16 cellular contexts compared by ENCODE assay signal in genomic region chr17:57595942-57596695, GRCh38.
DNase-seq lines count a peak whose midpoint lies in the region; ATAC-seq lines count a peak whose summit lies in the region.
"Had no signal": no experiment of that assay in that cellular context is flagged by ENCODE, and none has a peak within 500 bp of the region (broad histone marks: within the 10 kb centered on the region; RNA-seq: fewer than 3 reads in every experiment).

No MANE protein-coding gene starts in this region.

- H3K27ac Mint-ChIP-seq in T-helper 1 cell treated with Interleukin-12 subunit alpha and Interleukin-12 subunit beta and Interleukin-4 antibody, amounts not matched to agents 30 μg/mL and 1 μg/mL, for 36 hours: peak overlapping the region; percentile 45

- H3K36me3 ChIP-seq in KOPT-K1 (ENCODE audit: insufficient read depth, low read length) (peaks cover 73% of the 10 kb centered on the region), neuronal stem cell (replicated peaks in 1 of 2; ENCODE audit: control insufficient read depth in 2 of 2, insufficient read depth in 2 of 2, low read length in 2 of 2) (peaks cover 4 to 26% of the 10 kb centered on the region in 2 donors)
- H3K36me3 ChIP-seq: ovary, stomach had no signal

- H3K4me3 Mint-ChIP-seq in T-helper 1 cell treated with Interleukin-12 subunit alpha and Interleukin-12 subunit beta and Interleukin-4 antibody, amounts not matched to agents 30 μg/mL and 1 μg/mL, for 36 hours: no peak overlapping the region

- H3K4ac ChIP-seq in neuronal stem cell (ENCODE audit: low read length): no peak overlapping the region

- peak overlapping the region; percentile 13 for H2BK5ac ChIP-seq in neuronal stem cell (ENCODE audit: low read length)

- H3K9ac ChIP-seq in neuronal stem cell (ENCODE audit: low read depth, low read length, poor library complexity): no peak overlapping the region

- peaks cover 35% of the 10 kb centered on the region for H3K4me1 Mint-ChIP-seq in T-helper 1 cell treated with Interleukin-12 subunit alpha and Interleukin-12 subunit beta and Interleukin-4 antibody, amounts not matched to agents 30 μg/mL and 1 μg/mL, for 36 hours (ENCODE audit: low read depth)

- H3K9me3 ChIP-seq in KOPT-K1 (ENCODE audit: insufficient read depth, low read length, poor library complexity, severe bottlenecking) (peaks cover 28% of the 10 kb centered on the region), neuronal stem cell (replicated peaks in 1 of 2; ENCODE audit: control insufficient read depth in 2 of 2, insufficient read depth in 1 of 2, low read depth in 1 of 2, low read length in 2 of 2) (peaks cover 10 to 20% of the 10 kb centered on the region in 2 donors)
- H3K9me3 ChIP-seq: ovary had no signal

- no peak overlapping the region for H3K4me3 ChIP-seq in neuronal stem cell (ENCODE audit: low read length in 2 of 2)
- H3K4me3 ChIP-seq: ovary, skin epidermis, stomach had no signal

- peaks cover 36% of the 10 kb centered on the region for H3K36me3 Mint-ChIP-seq in T-helper 1 cell treated with Interleukin-12 subunit alpha and Interleukin-12 subunit beta and Interleukin-4 antibody, amounts not matched to agents 30 μg/mL and 1 μg/mL, for 36 hours (ENCODE audit: low read depth)

- peak overlapping the region; percentile 9 for H2AFZ ChIP-seq in neuronal stem cell (ENCODE audit: low read length)

- no peak overlapping the region for H2BK12ac ChIP-seq in neuronal stem cell (ENCODE audit: low read length)

- peaks cover 6% of the 10 kb centered on the region for H3K9me3 Mint-ChIP-seq in T-helper 1 cell treated with Interleukin-12 subunit alpha and Interleukin-12 subunit beta and Interleukin-4 antibody, amounts not matched to agents 30 μg/mL and 1 μg/mL, for 36 hours

- H3K27me3 ChIP-seq in neuronal stem cell (ENCODE audit: control insufficient read depth in 3 of 3, insufficient read depth in 3 of 3, low read depth in 1 of 3, low read length in 3 of 3): no peaks in the 10 kb centered on the region
- H3K27me3 ChIP-seq: ovary, stomach had no signal

- H3K18ac ChIP-seq in neuronal stem cell (ENCODE audit: low read length): peak overlapping the region; percentile 82

- no peak for DNase-seq in T-helper 1 cell
- DNase-seq in dermis blood vessel endothelial cell: peak; percentile 64
- no peak for DNase-seq in neuronal stem cell (ENCODE audit: low spot score)
- DNase-seq in foreskin melanocyte: no peak
- DNase-seq: activated naive CD4-positive, alpha-beta T cell; midbrain; NCI-H146; NCI-H226; stomach had no signal

- H4K8ac ChIP-seq in neuronal stem cell (ENCODE audit: low read depth, low read length): no peak overlapping the region

- H2BK15ac ChIP-seq in neuronal stem cell (ENCODE audit: low read length): no peak overlapping the region

- no peaks in the 10 kb centered on the region for H3K79me1 ChIP-seq in neuronal stem cell (ENCODE audit: low read depth, low read length)

- ATAC-seq in HG02973 (IDR thresholded peaks at IDR 0.05; ENCODE audit: unreplicated experiment) (no peak), GM18519 (IDR thresholded peaks at IDR 0.05; ENCODE audit: low FRiP score, unreplicated experiment) (no peak)

- WGBS in neuronal stem cell (ENCODE audit: extremely low coverage in 2 of 2, insufficient read length in 2 of 2, insufficient replicate concordance in 1 of 2), 2 donors: no CpG with 5 or more reads among the region's 27 CpGs

- H3K27ac ChIP-seq in KOPT-K1 (ENCODE audit: low read depth, low read length, poor library complexity, severe bottlenecking) (peak overlapping the region; percentile 97), neuronal stem cell (replicated peaks; ENCODE audit: low read length) (no peak overlapping the region)
- H3K27ac ChIP-seq: 22Rv1, ovary, skin epidermis, stomach had no signal

- no peak overlapping the region for H3K23ac ChIP-seq in neuronal stem cell (ENCODE audit: low read depth, low read length, poor library complexity)

- H3K14ac ChIP-seq in neuronal stem cell (ENCODE audit: low read length): no peak overlapping the region

- H2BK120ac ChIP-seq in neuronal stem cell (ENCODE audit: low read depth, low read length): no peak overlapping the region

- no peaks in the 10 kb centered on the region for H3K27me3 Mint-ChIP-seq in T-helper 1 cell treated with Interleukin-12 subunit alpha and Interleukin-12 subunit beta and Interleukin-4 antibody, amounts not matched to agents 30 μg/mL and 1 μg/mL, for 36 hours (ENCODE audit: low read depth)

- no peak overlapping the region for H4K91ac ChIP-seq in neuronal stem cell (ENCODE audit: low read depth, low read length, poor library complexity)

- no peak overlapping the region for H2AK5ac ChIP-seq in neuronal stem cell (ENCODE audit: low read depth, low read length)

- no peak overlapping the region for H3K4me2 ChIP-seq in neuronal stem cell (ENCODE audit: insufficient read depth, low read length, poor library complexity, severe bottlenecking)

- peaks cover 9 to 19% of the 10 kb centered on the region in 2 donors for H3K4me1 ChIP-seq in neuronal stem cell (ENCODE audit: control insufficient read depth in 2 of 2, insufficient read depth in 1 of 2, low read depth in 1 of 2, low read length in 2 of 2)
